ENCODE assay signal across 1 cellular context in the genomic region with DNA sequence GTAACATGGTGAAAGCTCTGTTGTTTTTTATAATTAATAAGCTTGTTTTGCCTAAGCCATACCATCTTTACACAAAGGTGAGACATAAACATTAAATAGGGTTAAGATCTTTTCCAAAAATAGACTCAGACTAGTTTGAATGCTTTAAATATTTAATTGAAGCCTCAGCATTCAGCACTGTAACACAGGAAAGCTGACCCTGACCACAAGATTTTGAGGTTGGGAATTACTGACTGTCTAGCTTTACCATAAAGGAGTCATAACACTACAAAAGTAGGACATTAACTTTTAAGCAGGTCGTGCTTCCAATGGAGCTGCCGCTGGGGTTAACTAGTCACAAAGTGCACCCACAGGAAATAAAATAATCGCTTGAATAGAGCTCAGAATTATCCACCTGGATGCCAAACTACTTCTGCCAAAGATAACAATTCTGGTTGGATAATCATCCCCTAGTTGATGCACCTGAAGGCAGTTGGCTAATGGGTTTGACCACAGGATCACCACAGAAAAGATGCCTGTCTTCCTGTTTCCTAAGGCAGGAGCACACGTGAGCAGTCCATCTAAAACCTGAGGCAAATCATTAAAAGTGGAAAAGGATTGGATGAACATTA.
TF ChIP-seq lines count a peak whose summit lies in the region.

No MANE protein-coding gene starts in this region.

TF ChIP-seq in HepG2, 621 proteins besides CTCF, POLR2A, EP300 and RAD21 (continued from another document):
- TF ChIP-seq THRA (CRISPR knock-in tag; IDR thresholded peaks at IDR 0.05; ENCODE audit: borderline replicate concordance): no peak
TF ChIP-seq in HepG2: peak in this region for 1.
